ENCODE assay signal across 8 cellular contexts in genomic region chr22:30423296-30423958, GRCh38. TPM values are rescaled to one million over a fixed set of nuclear protein-coding genes. Genes with fewer than 3 reads are reported as not detected.
A peak's percentile ranks its signal among the peaks of the same experiment; 100 is the strongest.
DNase-seq lines count a peak whose midpoint lies in the region; ATAC-seq and TF ChIP-seq lines count a peak whose summit lies in the region.

No MANE protein-coding gene starts in this region.

- intact Hi-C loops in esophagus muscularis mucosa (cut with DNase I) (no loop called here), uterus (cut with DNase I; ENCODE audit: low total_unique reads) (no loop called here)

- H2AFZ ChIP-seq in DND-41 (ENCODE audit: low read depth, low read length) = peak overlapping the region; percentile 69
- H2AFZ ChIP-seq in neural progenitor cell (replicated peaks) = peak overlapping the region; percentile 17

- H3K36me3 ChIP-seq in DND-41 (ENCODE audit: insufficient read depth, low read length) (peaks cover 53% of the 10 kb centered on the region), esophagus muscularis mucosa (peaks cover 7 to 19% (median 11%) of the 10 kb centered on the region in 4 donors), neural progenitor cell (no peaks in the 10 kb centered on the region), uterus (no peaks in the 10 kb centered on the region)

- H3K27ac Mint-ChIP-seq in neural progenitor cell = peak overlapping the region; percentile 98

- H3K4me1 Mint-ChIP-seq in neural progenitor cell = peaks cover 53% of the 10 kb centered on the region

- peaks cover 41% of the 10 kb centered on the region for H3F3A ChIP-seq in neural progenitor cell (ENCODE audit: low read depth)

- WGBS in esophagus muscularis mucosa = 1% methylated on average over 35 of the region's 45 CpGs

- peak overlapping the region; percentile 94 for H3K9ac ChIP-seq in DND-41 (ENCODE audit: low read depth, low read length)
- H3K9ac ChIP-seq in neural progenitor cell = peak overlapping the region; percentile 20

- peak overlapping the region; percentile 96 for H3K4me3 Mint-ChIP-seq in neural progenitor cell

- DNase-seq in DND-41 (peak; percentile 70), LNCaP clone FGC (ENCODE audit: low read depth) (no peak), esophagus muscularis mucosa (ENCODE audit: extremely low spot score) (no peak), neural progenitor cell (ENCODE audit: low spot score) (no peak), uterus (peak in 1 of 2 donors; percentile 53), cerebellar cortex (ENCODE audit: low spot score) (no peak)
- peak; percentile 33 to 46 (median 43) for DNase-seq in activated CD8-positive, alpha-beta memory T cell treated with anti-CD3 and anti-CD28 coated beads for 48 hours (ENCODE audit: low read depth in 2 of 3, low spot score in 2 of 3)

- peaks cover 10% of the 10 kb centered on the region for H3K36me3 Mint-ChIP-seq in neural progenitor cell

- H3K9me3 Mint-ChIP-seq in neural progenitor cell = no peaks in the 10 kb centered on the region

- H3K4me1 ChIP-seq in DND-41 (ENCODE audit: insufficient read depth, low read length) (peaks cover 59% of the 10 kb centered on the region), esophagus muscularis mucosa (peaks cover 37 to 64% (median 63%) of the 10 kb centered on the region in 4 donors), neural progenitor cell (peaks cover 10% of the 10 kb centered on the region), uterus (peaks cover 0 to 21% of the 10 kb centered on the region in 2 donors)

- peak overlapping the region; percentile 57 to 91; a peak in 3 of 4 replicates for H3K4me3 ChIP-seq in DND-41 (ENCODE audit: low read depth in 1 of 2, low read length in 2 of 2)
- peak overlapping the region; percentile 66 for H3K4me3 ChIP-seq in LNCaP clone FGC (ENCODE audit: low read depth, low read length)
- H3K4me3 ChIP-seq in esophagus muscularis mucosa = peak overlapping the region; percentile 66 to 78 (median 67)
- H3K4me3 ChIP-seq in neural progenitor cell = peak overlapping the region; percentile 55
- peak overlapping the region; percentile 64 to 65 for H3K4me3 ChIP-seq in uterus

- no peak for TF ChIP-seq EP300 in esophagus muscularis mucosa (IDR thresholded peaks at IDR 0.05)

- peak; percentile 24 for ATAC-seq in DND-41 (ENCODE audit: insufficient read depth, low read depth)
- peak; percentile 27 for ATAC-seq in GM21717 (IDR thresholded peaks at IDR 0.05; ENCODE audit: unreplicated experiment)

- TF ChIP-seq CTCF in DND-41 (IDR thresholded peaks at IDR 0.05; ENCODE audit: borderline replicate concordance, extremely low read depth, low read length, poor library complexity, severe bottlenecking) = peak; percentile 32
- no peak for TF ChIP-seq CTCF in LNCaP clone FGC (IDR thresholded peaks at IDR 0.05; ENCODE audit: control insufficient read depth, extremely low read depth, insufficient read depth)
- no peak for TF ChIP-seq CTCF in esophagus muscularis mucosa (IDR thresholded peaks at IDR 0.05)
- TF ChIP-seq CTCF in neural progenitor cell (IDR thresholded peaks at IDR 0.05) = peak; percentile 18
- peak in 2 of 4 experiments; percentile 15 to 34 for TF ChIP-seq CTCF in uterus (IDR thresholded peaks at IDR 0.05)

- H3K27me3 Mint-ChIP-seq in neural progenitor cell (ENCODE audit: insufficient read depth, low read depth) = peaks cover 5% of the 10 kb centered on the region

- TF ChIP-seq POLR2A in esophagus muscularis mucosa (IDR thresholded peaks at IDR 0.05; ENCODE audit: low read depth) (peak; percentile 90), uterus (IDR thresholded peaks at IDR 0.05) (peak in 1 of 2 donors; percentile 88)

- no peaks in the 10 kb centered on the region for H3K27me3 ChIP-seq in DND-41 (ENCODE audit: insufficient read depth, low read length, poor library complexity)
- no peaks in the 10 kb centered on the region for H3K27me3 ChIP-seq in esophagus muscularis mucosa
- H3K27me3 ChIP-seq in neural progenitor cell = no peaks in the 10 kb centered on the region
- no peaks in the 10 kb centered on the region for H3K27me3 ChIP-seq in uterus

- H3K27ac ChIP-seq in DND-41 (ENCODE audit: low read length) = peak overlapping the region; percentile 92
- peak overlapping the region; percentile 94 to 99 (median 95) for H3K27ac ChIP-seq in esophagus muscularis mucosa (replicated peaks in 1 of 4)
- H3K27ac ChIP-seq in neural progenitor cell = peak overlapping the region; percentile 80
- peak overlapping the region; percentile 83 to 95 for H3K27ac ChIP-seq in uterus

- H3K9me3 ChIP-seq in DND-41 (ENCODE audit: insufficient read depth, low read length, severe bottlenecking) (no peaks in the 10 kb centered on the region), esophagus muscularis mucosa (no peaks in the 10 kb centered on the region), neural progenitor cell (ENCODE audit: low read depth) (no peaks in the 10 kb centered on the region), uterus (no peaks in the 10 kb centered on the region)

- H4K20me1 ChIP-seq in DND-41 (ENCODE audit: insufficient read depth, low read length) = peaks cover 18% of the 10 kb centered on the region
- peaks cover 11% of the 10 kb centered on the region for H4K20me1 ChIP-seq in neural progenitor cell (ENCODE audit: low read depth)

- H3K79me2 ChIP-seq in DND-41 (ENCODE audit: insufficient read depth, low read length) = peaks cover 40% of the 10 kb centered on the region
- H3K79me2 ChIP-seq in neural progenitor cell (ENCODE audit: low read depth) = no peaks in the 10 kb centered on the region

- H3K4me2 ChIP-seq in DND-41 (ENCODE audit: insufficient read depth, low read length) (peak overlapping the region; percentile 99), neural progenitor cell (peak overlapping the region; percentile 81)

RNA-seq across cellular contexts. Expression of gene MTFP1, which starts 2.1 kb away (rescaled TPM):
- total RNA-seq in esophagus muscularis mucosa (1 to 10 TPM; 1.2 to 7.1 (median 3.4) TPM), neural progenitor cell (ENCODE audit: low replicate concordance) (29.9 and 67.9 TPM in 2 replicates), uterus (1 to 10 TPM in 3 of 4 donors, not detected in 1; 1.2 to 5.5 (median 3.2) TPM)

RNA-seq across cellular contexts. Expression of gene SEC14L2, which starts 26.6 kb away (rescaled TPM):
- total RNA-seq in esophagus muscularis mucosa = 10 to 100 TPM in 2 of 4 donors, 1 to 10 TPM in 2; 3.3 to 16.7 (median 8.5) TPM
- 4.9 and 5.7 TPM in 2 replicates for total RNA-seq in neural progenitor cell (ENCODE audit: low replicate concordance)
- total RNA-seq in uterus = 10 to 100 TPM in 2 of 4 donors, 1 to 10 TPM in 1, not detected in 1; 7.8 to 45.9 (median 23.1) TPM

RNA-seq across cellular contexts. Expression of gene RNF215, which starts 36.2 kb away (rescaled TPM):
- total RNA-seq in esophagus muscularis mucosa (10 to 100 TPM in 3 of 4 donors, 1 to 10 TPM in 1; 6.6 to 18.5 (median 15.0) TPM), neural progenitor cell (ENCODE audit: low replicate concordance) (11.9 and 38.5 TPM in 2 replicates), uterus (10 to 100 TPM in 3 of 4 donors, 1 to 10 TPM in 1; 8.2 to 25.9 (median 18.9) TPM)

RNA-seq across cellular contexts. Expression of gene SEC14L3, which starts 48.4 kb away (rescaled TPM):
- total RNA-seq in esophagus muscularis mucosa (not detected), neural progenitor cell (ENCODE audit: low replicate concordance) (not detected in 2 replicates), uterus (not detected)

Comparison
In these comparisons a context has a peak if more than half of its experiments do, and no peak if none do; other contexts are left out.
1. DNase-seq: peak in DND-41 (single experiment) and activated CD8-positive, alpha-beta memory T cell treated with anti-CD3 and anti-CD28 coated beads for 48 hours (3 of 3); none in LNCaP clone FGC (single experiment), esophagus muscularis mucosa (single experiment), neural progenitor cell (single experiment) and cerebellar cortex (single experiment).
2. CTCF ChIP-seq: peak in DND-41 (single experiment) and neural progenitor cell (single experiment); none in LNCaP clone FGC (single experiment) and esophagus muscularis mucosa (0 of 3).
3. Peak in every context shown above with its lines, with median percentiles within 50 percentile points of each other: H3K27ac ChIP-seq and H3K4me3 ChIP-seq.